8 cellular contexts compared by ENCODE assay signal in the genomic region with DNA sequence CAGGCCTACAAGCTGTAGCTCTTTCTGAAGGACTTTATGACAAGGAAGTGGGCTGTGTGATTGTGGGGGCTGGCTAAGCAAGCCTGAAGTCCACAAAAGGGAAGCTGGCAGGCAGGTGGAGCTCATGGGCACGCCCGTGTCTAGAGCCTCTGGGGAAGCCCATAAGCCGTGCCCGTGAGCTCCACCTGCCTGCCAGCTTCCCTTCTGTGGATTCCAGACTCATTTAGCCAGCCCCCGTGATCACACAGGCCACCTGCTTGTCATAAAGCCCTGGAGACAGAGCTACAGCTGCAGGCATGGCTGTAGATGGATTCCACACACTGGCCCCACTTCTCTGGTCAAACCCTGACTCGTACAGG. TPM values are rescaled to one million over a fixed set of nuclear protein-coding genes. Genes with fewer than 3 reads are reported as not detected.
A peak's percentile ranks its signal among the peaks of the same experiment; 100 is the strongest.
DNase-seq lines count a peak whose midpoint lies in the region; ATAC-seq, FAIRE-seq and TF ChIP-seq lines count a peak whose summit lies in the region.

No MANE protein-coding gene starts in this region.

- no peaks in the 10 kb centered on the region for H3K27me3 ChIP-seq in right atrium auricular region

- no peak for ATAC-seq in HG02571 (IDR thresholded peaks at IDR 0.05; ENCODE audit: unreplicated experiment)

- no peak for DNase-seq in GM19239 (ENCODE audit: insufficient read length, low spot score)
- peak; percentile 88 for DNase-seq in NCI-H2196 treated with DMSO at 0.1 percent for 48 hours (lab: John Stamatoyannopoulos, UW; ENCODE audit: unreplicated experiment)
- DNase-seq in activated CD8-positive, alpha-beta memory T cell treated with anti-CD3 and anti-CD28 coated beads, Interleukin-2, amount 50 U/mL, for 1 hour (ENCODE audit: extremely low read depth): peak; percentile 36
- no peak for DNase-seq in right atrium auricular region (ENCODE audit: low spot score)
- DNase-seq in stimulated activated CD4-positive, alpha-beta T cell treated with anti-CD3 and anti-CD28 coated beads, TNF-alpha, amount 100 ng/mL, for 24 hours (ENCODE audit: low read depth in 3 of 3): peak; percentile 27 to 49 (median 34)
- no peak for DNase-seq in ureter (ENCODE audit: low spot score)
- no peak for DNase-seq in HTR-8/SVneo (ENCODE audit: insufficient read length, low spot score)

- H3K4me3 ChIP-seq in right atrium auricular region: no peak overlapping the region

- H3K27ac ChIP-seq in right atrium auricular region: peak overlapping the region; percentile 73 to 78

- no peaks in the 10 kb centered on the region for H3K9me3 ChIP-seq in right atrium auricular region

- H3K36me3 ChIP-seq in right atrium auricular region: no peaks in the 10 kb centered on the region

- H3K4me1 ChIP-seq in right atrium auricular region: peaks cover 0 to 56% of the 10 kb centered on the region in 2 donors

- FAIRE-seq in GM19239 (lab: Jason Lieb, UNC): peak; percentile 70
- FAIRE-seq in HTR-8/SVneo (lab: Jason Lieb, UNC): no peak

- TF ChIP-seq CTCF in right atrium auricular region (IDR thresholded peaks at IDR 0.05): peak in 1 of 2 donors; percentile 15

RNA-seq across cellular contexts. Expression of a gene that starts 15.2 kb away (rescaled TPM):
- total RNA-seq in right atrium auricular region: 1 to 10 TPM; 1.2 to 1.5 TPM
- total RNA-seq in ureter: 2.1 TPM

RNA-seq across cellular contexts. Expression of a gene that starts 22.5 kb away (rescaled TPM):
- not detected for total RNA-seq in right atrium auricular region
- 2.1 TPM for total RNA-seq in ureter

RNA-seq across cellular contexts. Expression of a gene that starts 44.2 kb away (rescaled TPM):
- total RNA-seq in right atrium auricular region (not detected), ureter (not detected)

Comparison
In these comparisons a context has a peak if more than half of its experiments do, and no peak if none do; other contexts are left out.
1. DNase-seq: peak in NCI-H2196 treated with DMSO at 0.1 percent for 48 hours (single experiment), activated CD8-positive, alpha-beta memory T cell treated with anti-CD3 and anti-CD28 coated beads, Interleukin-2, amount 50 U/mL, for 1 hour (single experiment) and stimulated activated CD4-positive, alpha-beta T cell treated with anti-CD3 and anti-CD28 coated beads, TNF-alpha, amount 100 ng/mL, for 24 hours (3 of 3); none in GM19239 (single experiment), right atrium auricular region (single experiment), ureter (single experiment) and HTR-8/SVneo (single experiment).